In genomic region chr12:19236656-19237055, GRCh38 we compare ENCODE assay signal across 14 cellular contexts.
A peak's percentile ranks its signal among the peaks of the same experiment; 100 is the strongest.
DNase-seq lines count a peak whose midpoint lies in the region; ATAC-seq and TF ChIP-seq lines count a peak whose summit lies in the region.
"Had no signal": no experiment of that assay in that cellular context is flagged by ENCODE, and none has a peak within 500 bp of the region (broad histone marks: within the 10 kb centered on the region; RNA-seq: fewer than 3 reads in every experiment).

No MANE protein-coding gene starts in this region.

- no peak for TF ChIP-seq CTCF in cardiac fibroblast (IDR thresholded peaks at IDR 0.05; ENCODE audit: low read depth, low read length)

- no peaks in the 10 kb centered on the region for H3K27me3 Mint-ChIP-seq in stimulated activated naive B cell treated with anti-CD40 and anti-IgM and Interleukin-4, amounts not matched to agents 10 μg/mL and 1 μg/mL and 100 μg/mL, for 72 hours
- H3K27me3 Mint-ChIP-seq: activated B cell treated with CpG ODN at 0.5 μM for 24 hours; activated T-helper 17 cell treated with anti-CD3 and anti-CD28 coated beads, Interleukin-2, amount 50 U/mL, for 72 hours; B cell had no signal

- DNase-seq in EH (ENCODE audit: low read depth) (peak; percentile 73), MV-4-11 (lab: John Stamatoyannopoulos, UW) (peak; percentile 17), cardiac fibroblast (ENCODE audit: low read depth in 2 of 2) (peak; percentile 41 to 74), left kidney (ENCODE audit: low read depth, low spot score) (peak; percentile 15), HUDEP-2 (lab: John Stamatoyannopoulos, UW; ENCODE audit: unreplicated experiment in 76 of 76) (no peak), left lobe of liver (ENCODE audit: low spot score) (no peak)
- DNase-seq in stimulated activated naive B cell treated with anti-CD40 and anti-IgM and Interleukin-4, amounts not matched to agents 10 μg/mL and 1 μg/mL and 100 μg/mL, for 72 hours = no peak
- DNase-seq: activated B cell treated with CpG ODN at 0.5 μM for 24 hours, Kasumi-1 had no signal

- no peak overlapping the region for H3K4me3 Mint-ChIP-seq in stimulated activated naive B cell treated with anti-CD40 and anti-IgM and Interleukin-4, amounts not matched to agents 10 μg/mL and 1 μg/mL and 100 μg/mL, for 72 hours
- H3K4me3 Mint-ChIP-seq: activated B cell treated with CpG ODN at 0.5 μM for 24 hours; activated T-helper 17 cell treated with anti-CD3 and anti-CD28 coated beads, Interleukin-2, amount 50 U/mL, for 72 hours; B cell; mesothelial cell of epicardium had no signal

- no peaks in the 10 kb centered on the region for H3K36me3 Mint-ChIP-seq in stimulated activated naive B cell treated with anti-CD40 and anti-IgM and Interleukin-4, amounts not matched to agents 10 μg/mL and 1 μg/mL and 100 μg/mL, for 72 hours
- H3K36me3 Mint-ChIP-seq: mesothelial cell of epicardium had no signal

- no peak for ATAC-seq in stimulated activated naive B cell treated with anti-CD40 and anti-IgM and Interleukin-4, amounts not matched to agents 10 μg/mL and 1 μg/mL and 100 μg/mL, for 72 hours (replicated peaks)
- no peak for ATAC-seq in HG03175 (IDR thresholded peaks at IDR 0.05; ENCODE audit: unreplicated experiment)
- no peak for ATAC-seq in left lobe of liver
- ATAC-seq: activated T-helper 17 cell treated with anti-CD3 and anti-CD28 coated beads, Interleukin-2, amount 50 U/mL, for 72 hours; sciatic nerve had no signal

- no peak overlapping the region for H3K4me3 ChIP-seq in cardiac fibroblast (replicated peaks in 1 of 2; ENCODE audit: low read depth in 2 of 2, low read length in 2 of 2)

- no peaks in the 10 kb centered on the region for H3K9me3 Mint-ChIP-seq in stimulated activated naive B cell treated with anti-CD40 and anti-IgM and Interleukin-4, amounts not matched to agents 10 μg/mL and 1 μg/mL and 100 μg/mL, for 72 hours
- H3K9me3 Mint-ChIP-seq: activated B cell treated with CpG ODN at 0.5 μM for 24 hours; activated T-helper 17 cell treated with anti-CD3 and anti-CD28 coated beads, Interleukin-2, amount 50 U/mL, for 72 hours; mesothelial cell of epicardium had no signal

- no peak overlapping the region for H3K27ac Mint-ChIP-seq in stimulated activated naive B cell treated with anti-CD40 and anti-IgM and Interleukin-4, amounts not matched to agents 10 μg/mL and 1 μg/mL and 100 μg/mL, for 72 hours
- H3K27ac Mint-ChIP-seq: activated B cell treated with CpG ODN at 0.5 μM for 24 hours; activated T-helper 17 cell treated with anti-CD3 and anti-CD28 coated beads, Interleukin-2, amount 50 U/mL, for 72 hours; B cell; mesothelial cell of epicardium had no signal

- H3K4me1 Mint-ChIP-seq in stimulated activated naive B cell treated with anti-CD40 and anti-IgM and Interleukin-4, amounts not matched to agents 10 μg/mL and 1 μg/mL and 100 μg/mL, for 72 hours = peaks cover 4 to 39% of the 10 kb centered on the region in 2 donors
- H3K4me1 Mint-ChIP-seq: activated B cell treated with CpG ODN at 0.5 μM for 24 hours, B cell had no signal

Comparison
In these comparisons a context has a peak if more than half of its experiments do, and no peak if none do; other contexts are left out.
1. DNase-seq: peak in EH (single experiment), MV-4-11 (single experiment), cardiac fibroblast (2 of 2) and left kidney (single experiment); none in stimulated activated naive B cell treated with anti-CD40 and anti-IgM and Interleukin-4, amounts not matched to agents 10 μg/mL and 1 μg/mL and 100 μg/mL, for 72 hours (single experiment), HUDEP-2 (0 of 76) and left lobe of liver (single experiment).